Comparison of ENCODE assay signal across 8 cellular contexts in the genomic region with DNA sequence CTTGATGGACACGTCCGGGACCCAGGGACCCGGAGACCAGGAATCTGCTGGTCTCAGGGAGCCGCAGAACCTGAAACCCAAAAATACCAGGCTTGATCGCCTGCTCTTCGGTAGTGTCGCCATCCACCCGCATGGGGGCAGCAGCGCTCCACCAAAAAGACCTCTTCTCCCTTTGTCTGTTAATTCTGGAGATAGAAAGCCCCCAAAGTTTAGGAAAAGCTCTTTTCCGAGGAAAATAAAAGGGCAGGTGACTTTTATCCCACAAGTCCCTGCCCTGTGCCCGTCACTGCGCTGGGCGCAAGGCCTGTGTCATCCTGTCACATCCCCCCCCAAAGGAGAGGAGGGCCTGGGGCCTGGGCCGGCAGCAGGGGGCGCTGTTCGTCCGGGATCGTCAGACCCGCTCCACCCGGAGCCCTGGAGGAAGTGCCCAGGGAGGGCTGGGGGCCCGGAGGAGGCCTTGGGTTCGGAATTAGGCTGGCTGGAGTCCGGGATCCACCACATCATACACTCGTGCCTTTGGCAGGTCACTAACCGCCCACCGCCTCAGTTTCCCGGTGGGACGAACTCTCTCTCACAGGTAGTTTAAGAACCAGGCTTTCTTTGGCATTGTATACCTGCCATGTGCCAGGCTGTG. TPM values are rescaled to one million over a fixed set of nuclear protein-coding genes. Genes with fewer than 3 reads are reported as not detected.
DNase-seq lines count a peak whose midpoint lies in the region; ATAC-seq and TF ChIP-seq lines count a peak whose summit lies in the region.

No MANE protein-coding gene starts in this region.

- no peaks in the 10 kb centered on the region for H3K27me3 ChIP-seq in Caco-2 (replicated peaks; ENCODE audit: control insufficient read depth, insufficient read depth, low read length)

- no peaks in the 10 kb centered on the region for H3K27me3 Mint-ChIP-seq in Caco-2 (ENCODE audit: insufficient read depth, unreplicated experiment)
- no peaks in the 10 kb centered on the region for H3K27me3 Mint-ChIP-seq in neural crest cell (ENCODE audit: low read depth)
- H3K27me3 Mint-ChIP-seq in stimulated activated naive CD8-positive, alpha-beta T cell treated with anti-CD3 and anti-CD28 coated beads, Interleukin-15, amount 100 ng/mL, for 72 hours, result no peaks in the 10 kb centered on the region

- ATAC-seq in GM21526 (IDR thresholded peaks at IDR 0.05; ENCODE audit: low FRiP score, unreplicated experiment), result peak; percentile 32
- ATAC-seq in stimulated activated naive CD8-positive, alpha-beta T cell treated with anti-CD3 and anti-CD28 coated beads, Interleukin-15, amount 100 ng/mL, for 72 hours, result peak; percentile 19

- peaks cover 53% of the 10 kb centered on the region for H3K4me1 ChIP-seq in Caco-2

- peak overlapping the region; percentile 95 for H3K27ac Mint-ChIP-seq in Caco-2 (ENCODE audit: unreplicated experiment)
- H3K27ac Mint-ChIP-seq in neural crest cell (ENCODE audit: unreplicated experiment), result peak overlapping the region; percentile 98
- H3K27ac Mint-ChIP-seq in stimulated activated naive CD8-positive, alpha-beta T cell treated with anti-CD3 and anti-CD28 coated beads, Interleukin-15, amount 100 ng/mL, for 72 hours, result peak overlapping the region; percentile 92 to 100

- peak; percentile 86 to 90 for DNase-seq in Caco-2
- peak; percentile 85 for DNase-seq in Jurkat, Clone E6-1 (ENCODE audit: low read depth, low spot score)
- peak; percentile 85 for DNase-seq in activated effector memory CD4-positive, alpha-beta T cell treated with Interleukin-2 at 50 U/mL for 16 hours
- DNase-seq in fibroblast of the conjunctiva (ENCODE audit: low read depth), result peak; percentile 66
- peak; percentile 94 for DNase-seq in neural crest cell (ENCODE audit: low read depth, low spot score)
- peak; percentile 91 to 95 for DNase-seq in stimulated activated naive CD8-positive, alpha-beta T cell treated with anti-CD3 and anti-CD28 coated beads, Interleukin-15, amount 100 ng/mL, for 72 hours

- POLR2A ChIA-PET in Caco-2 (lab: Charles Lee), result no interaction called here

- peaks cover 26% of the 10 kb centered on the region for H3K36me3 Mint-ChIP-seq in Caco-2 (ENCODE audit: insufficient read depth, unreplicated experiment)
- no peaks in the 10 kb centered on the region for H3K36me3 Mint-ChIP-seq in neural crest cell (ENCODE audit: low read depth)

- H3K4me3 Mint-ChIP-seq in Caco-2 (ENCODE audit: unreplicated experiment), result peak overlapping the region; percentile 47
- H3K4me3 Mint-ChIP-seq in neural crest cell, result peak overlapping the region; percentile 31
- H3K4me3 Mint-ChIP-seq in stimulated activated naive CD8-positive, alpha-beta T cell treated with anti-CD3 and anti-CD28 coated beads, Interleukin-15, amount 100 ng/mL, for 72 hours, result peak overlapping the region; percentile 92 to 94

- no peaks in the 10 kb centered on the region for H3K9me3 Mint-ChIP-seq in Caco-2 (ENCODE audit: unreplicated experiment)
- H3K9me3 Mint-ChIP-seq in neural crest cell, result no peaks in the 10 kb centered on the region
- H3K9me3 Mint-ChIP-seq in stimulated activated naive CD8-positive, alpha-beta T cell treated with anti-CD3 and anti-CD28 coated beads, Interleukin-15, amount 100 ng/mL, for 72 hours, result no peaks in the 10 kb centered on the region

- no peaks in the 10 kb centered on the region for H3K36me3 ChIP-seq in Caco-2 (ENCODE audit: control insufficient read depth, insufficient read depth, low read length)

- TF ChIP-seq POLR2A in Raji (IDR thresholded peaks at IDR 0.05; ENCODE audit: insufficient read depth, low read depth, low read length), result peak; percentile 11; the same call in 1 of the 2 replicates

- intact Hi-C loops in Caco-2 (cut with micrococcal nuclease; ENCODE audit: unreplicated experiment), result loop anchor here (1.0 to 10.0 kb wide), 7 partner anchors 13 to 500 kb away; a partner anchor contains a TSS

- CTCF ChIA-PET in Caco-2 (lab: Charles Lee), result interaction anchor here (0.6 to 3.2 kb wide), 3 partner anchors 13 to 1304 kb away, joined by 5 to 53 read pairs (median 5); a partner anchor contains a TSS

- peaks cover 42% of the 10 kb centered on the region for H3K4me1 Mint-ChIP-seq in Caco-2 (ENCODE audit: low read depth, unreplicated experiment)
- H3K4me1 Mint-ChIP-seq in neural crest cell, result peaks cover 51% of the 10 kb centered on the region
- peaks cover 98% of the 10 kb centered on the region for H3K4me1 Mint-ChIP-seq in stimulated activated naive CD8-positive, alpha-beta T cell treated with anti-CD3 and anti-CD28 coated beads, Interleukin-15, amount 100 ng/mL, for 72 hours

- TF ChIP-seq CTCF in Caco-2 (IDR thresholded peaks at IDR 0.05; ENCODE audit: insufficient read depth in 1 of 2, low read depth in 1 of 2, low read length in 1 of 2, severe bottlenecking in 1 of 2, unreplicated experiment in 1 of 2), result peak; percentile 86 to 99
- peak; percentile 100 for TF ChIP-seq CTCF in neural crest cell (conservative IDR thresholded peaks at IDR 0.05)

- no peaks in the 10 kb centered on the region for H3K9me3 ChIP-seq in Caco-2

- peak overlapping the region; percentile 21 for H3K4me3 ChIP-seq in Caco-2 (ENCODE audit: low read depth, low read length)
- H3K4me3 ChIP-seq in Jurkat, Clone E6-1 (ENCODE audit: low read length), result peak overlapping the region; percentile 51

- no TSS peak for BruUV-seq in Caco-2 (replicated peaks; lab: Mats Ljungman, UMichigan)

RNA-seq across cellular contexts. Expression of a gene that starts 31.9 kb away (rescaled TPM):
- total RNA-seq in Caco-2 (2022), result 151 and 160 TPM in 2 replicates
- polyA plus RNA-seq in Jurkat, Clone E6-1 (2012; ENCODE audit: insufficient read depth, insufficient read length), result 267 TPM
- total RNA-seq in neural crest cell, result 151 and 155 TPM in 2 replicates

RNA-seq across cellular contexts. Expression of a gene that starts 41.0 kb away (rescaled TPM):
- total RNA-seq in Caco-2 (2022), result 64.5 and 73.5 TPM in 2 replicates
- 11.3 TPM for polyA plus RNA-seq in Jurkat, Clone E6-1 (2012; ENCODE audit: insufficient read depth, insufficient read length)
- 11.2 and 11.6 TPM in 2 replicates for total RNA-seq in neural crest cell

Comparison
In these comparisons a context has a peak if more than half of its experiments do, and no peak if none do; other contexts are left out.
1. Peak in every context shown above with its lines: DNase-seq, ATAC-seq and H3K4me3 ChIP-seq.
2. H3K4me3 Mint-ChIP-seq: peak in every context shown above with its lines; median percentile 93 in stimulated activated naive CD8-positive, alpha-beta T cell treated with anti-CD3 and anti-CD28 coated beads, Interleukin-15, amount 100 ng/mL, for 72 hours; 47 in Caco-2; 31 in neural crest cell.